In the genomic region with DNA sequence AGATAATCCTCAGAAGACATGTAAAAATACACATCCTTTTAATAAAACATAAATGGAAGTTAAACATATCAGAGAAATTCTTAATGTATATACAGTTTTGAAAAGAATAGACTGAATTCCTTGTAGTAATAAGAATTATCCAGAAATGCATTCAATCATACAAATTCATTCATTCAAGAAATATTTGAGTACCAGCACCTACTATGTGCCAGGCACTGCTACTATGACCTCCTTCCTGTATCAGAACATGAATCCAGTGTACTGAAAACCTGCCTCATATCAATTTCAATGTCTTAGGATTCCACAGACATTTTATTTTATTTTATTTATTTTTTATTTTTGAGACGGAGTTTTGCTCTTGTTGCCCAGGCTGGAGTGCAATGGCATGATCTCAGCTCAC, we compare ENCODE assay signal across 23 cellular contexts.
"Had no signal": no experiment of that assay in that cellular context is flagged by ENCODE, and none has a peak within 500 bp of the region (broad histone marks: within the 10 kb centered on the region; RNA-seq: fewer than 3 reads in every experiment).

No MANE protein-coding gene starts in this region.

- H3K4me3 ChIP-seq: esophagus squamous epithelium, heart right ventricle, lung, skin epidermis, thoracic aorta, uterus had no signal

- DNase-seq: activated CD4-positive, alpha-beta T cell treated with anti-CD3 and anti-CD28 coated beads for 4 hours; activated CD4-positive, alpha-beta T cell treated with anti-CD3 and anti-CD28 coated beads, Interleukin-2, amount 50 U/mL, for 4 hours; activated naive CD4-positive, alpha-beta T cell; activated T-cell treated with anti-CD3 and anti-CD28 coated beads for 4 hours; activated T-cell treated with anti-CD3 and anti-CD28 coated beads, Interleukin-2, amount 50 U/mL, for 72 hours; anterior cingulate cortex; dermis blood vessel endothelial cell; effector CD4-positive, alpha-beta T cell; esophagus squamous epithelium; foreskin melanocyte; heart right ventricle; mesendoderm; stimulated activated CD4-positive, alpha-beta T cell treated with anti-CD3 and anti-CD28 coated beads, Interleukin-12 subunit alpha, Interleukin-12 subunit beta, amount 100 ng/mL, for 4 hours; stimulated activated CD4-positive, alpha-beta T cell treated with anti-CD3 and anti-CD28 coated beads, Interleukin-4, amount 100 ng/mL, for 1 hour; T-helper 1 cell; uterus had no signal

- H3K27ac ChIP-seq: epithelial cell of prostate, esophagus squamous epithelium, heart right ventricle, skin epidermis, thoracic aorta, uterus had no signal

- H3K9me3 ChIP-seq: esophagus squamous epithelium, thoracic aorta, uterus had no signal

- FAIRE-seq: bronchial epithelial cell had no signal

- ATAC-seq: activated T-cell treated with anti-CD3 and anti-CD28 coated beads, Interleukin-2, amount 50 U/mL, for 72 hours; heart right ventricle; natural killer cell treated with Interleukin-12 subunit alpha and Interleukin-12 subunit beta and Interleukin-15 and Interleukin-18, amount 100 ng/mL, for 72 hours; sciatic nerve had no signal

- H3K27me3 ChIP-seq: esophagus squamous epithelium, heart right ventricle, uterus had no signal

- H3K36me3 ChIP-seq: thoracic aorta, uterus had no signal
